Comparison of ENCODE assay signal across 8 cellular contexts in the genomic region with DNA sequence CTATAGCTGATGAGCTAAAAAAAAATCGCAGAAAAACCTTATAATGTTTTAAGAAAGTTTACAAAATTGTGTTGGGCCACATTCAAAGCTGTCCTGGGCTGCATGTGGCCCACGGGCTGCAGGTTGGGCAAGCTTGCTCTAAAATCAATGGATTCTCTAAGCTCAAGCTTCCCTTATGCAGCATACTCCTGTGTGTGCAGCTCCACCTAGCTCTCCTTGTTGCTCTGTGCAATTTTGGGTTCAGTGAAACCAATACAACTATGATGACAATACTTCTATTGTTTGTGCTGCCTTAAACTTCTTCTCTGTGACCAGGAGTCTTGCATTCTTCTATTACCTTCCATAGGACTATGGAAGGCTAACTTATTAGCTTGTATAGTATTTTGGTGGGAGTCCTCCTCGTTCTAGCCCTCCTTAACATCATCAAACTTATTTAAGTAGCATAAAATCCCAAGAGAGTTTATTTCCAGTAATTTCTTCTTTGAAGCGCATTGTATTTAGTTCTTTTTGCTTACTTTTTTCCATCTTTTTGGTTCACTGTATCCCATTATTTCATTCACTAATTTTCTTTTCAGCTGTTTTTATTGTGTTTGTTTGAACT.
DNase-seq lines count a peak whose midpoint lies in the region; ATAC-seq, FAIRE-seq and TF ChIP-seq lines count a peak whose summit lies in the region.

No MANE protein-coding gene starts in this region.

- H3K27me3 Mint-ChIP-seq in activated T-cell treated with anti-CD3 and anti-CD28 coated beads, Interleukin-2, amount 50 U/mL, for 24 hours = peaks cover 5% of the 10 kb centered on the region

- no peak for FAIRE-seq in GM12892 (lab: Jason Lieb, UNC)

- H3K36me3 ChIP-seq in iPS DF 6.9 (ENCODE audit: control insufficient read depth, insufficient read depth, low read length) = no peaks in the 10 kb centered on the region

- no peaks in the 10 kb centered on the region for H3K4me1 Mint-ChIP-seq in activated T-cell treated with anti-CD3 and anti-CD28 coated beads, Interleukin-2, amount 50 U/mL, for 24 hours (ENCODE audit: low read depth)

- H3K27ac Mint-ChIP-seq in activated T-cell treated with anti-CD3 and anti-CD28 coated beads, Interleukin-2, amount 50 U/mL, for 24 hours = no peak overlapping the region

- ATAC-seq in GM19035 (IDR thresholded peaks at IDR 0.05; ENCODE audit: unreplicated experiment) = peak; percentile 63

- H3K36me3 Mint-ChIP-seq in activated T-cell treated with anti-CD3 and anti-CD28 coated beads, Interleukin-2, amount 50 U/mL, for 24 hours (ENCODE audit: low read depth) = no peaks in the 10 kb centered on the region

- no CpG with 5 or more reads among the region's 4 CpGs for WGBS in iPS DF 6.9 (ENCODE audit: insufficient coverage, insufficient read length)

- no peaks in the 10 kb centered on the region for H3K9me3 Mint-ChIP-seq in activated T-cell treated with anti-CD3 and anti-CD28 coated beads, Interleukin-2, amount 50 U/mL, for 24 hours

- H3K9me3 ChIP-seq in iPS DF 6.9 (ENCODE audit: control insufficient read depth, insufficient read depth, low read length) = no peaks in the 10 kb centered on the region

- H3K4me3 Mint-ChIP-seq in activated T-cell treated with anti-CD3 and anti-CD28 coated beads, Interleukin-2, amount 50 U/mL, for 24 hours = no peak overlapping the region

- H3K27ac ChIP-seq in HL-60 (replicated peaks) = no peak overlapping the region
- no peak overlapping the region for H3K27ac ChIP-seq in iPS DF 6.9 (ENCODE audit: low read length)

- no peak overlapping the region for H3K4me3 ChIP-seq in HL-60 (replicated peaks; ENCODE audit: insufficient read depth, low read length)
- H3K4me3 ChIP-seq in iPS DF 6.9 (ENCODE audit: low read length) = no peak overlapping the region

- H3K4me1 ChIP-seq in iPS DF 6.9 (ENCODE audit: control insufficient read depth, insufficient read depth, low read length) = no peaks in the 10 kb centered on the region

- TF ChIP-seq CTCF in HL-60 (IDR thresholded peaks at IDR 0.05; ENCODE audit: insufficient read depth, low read length) = peak; percentile 63

- peak; percentile 10 for DNase-seq in Caki2 (ENCODE audit: low read depth)
- DNase-seq in HL-60 (ENCODE audit: low read depth in 1 of 2, low spot score in 1 of 2) = peak; percentile 13 to 66
- peak; percentile 40 for DNase-seq in SKM-1 treated with dmso at 0.1 percent for 144 hours (lab: John Stamatoyannopoulos, UW; ENCODE audit: unreplicated experiment)
- DNase-seq in iPS DF 6.9 (ENCODE audit: low read depth, low spot score) = peak; percentile 11
- no peak for DNase-seq in midbrain (lab: John Stamatoyannopoulos, UW)
- DNase-seq in GM12892 (ENCODE audit: insufficient read length) = no peak
- DNase-seq in activated T-cell treated with anti-CD3 and anti-CD28 coated beads, Interleukin-2, amount 50 U/mL, for 24 hours = no peak

- H3K27me3 ChIP-seq in HL-60 (ENCODE audit: insufficient read depth, poor library complexity, severe bottlenecking) = no peaks in the 10 kb centered on the region
- H3K27me3 ChIP-seq in iPS DF 6.9 (ENCODE audit: control insufficient read depth, insufficient read depth, low read length) = no peaks in the 10 kb centered on the region

- in situ Hi-C loops in Caki2 (cut with HindIII; ENCODE audit: low pct_unique_long_range_greater_than_20kb, low sequenced_read_pairs) = no loop called here

- TF ChIP-seq POLR2A in GM12892 (IDR thresholded peaks at IDR 0.05; ENCODE audit: low read depth, low read length) = no peak

Comparison
In these comparisons a context has a peak if more than half of its experiments do, and no peak if none do; other contexts are left out.
1. DNase-seq: peak in Caki2 (single experiment), HL-60 (2 of 2), SKM-1 treated with dmso at 0.1 percent for 144 hours (single experiment) and iPS DF 6.9 (single experiment); none in midbrain (single experiment), GM12892 (single experiment) and activated T-cell treated with anti-CD3 and anti-CD28 coated beads, Interleukin-2, amount 50 U/mL, for 24 hours (single experiment).